Comparison of ENCODE assay signal across 29 cellular contexts in genomic region chr18:31778391-31778950, GRCh38. TPM values are rescaled to one million over a fixed set of nuclear protein-coding genes. Genes with fewer than 3 reads are reported as not detected.
DNase-seq lines count a peak whose midpoint lies in the region; ATAC-seq, FAIRE-seq and TF ChIP-seq lines count a peak whose summit lies in the region.
"Had no signal": no experiment of that assay in that cellular context is flagged by ENCODE, and none has a peak within 500 bp of the region (broad histone marks: within the 10 kb centered on the region; RNA-seq: fewer than 3 reads in every experiment).

No MANE protein-coding gene starts in this region.

- H2BK12ac ChIP-seq in H1 (ENCODE audit: low read depth, low read length): no peak overlapping the region

- no peak overlapping the region for H3K4ac ChIP-seq in H1 (replicated peaks; ENCODE audit: insufficient read length, low read depth, low read length)

- no peaks in the 10 kb centered on the region for H3K79me1 ChIP-seq in H1 (ENCODE audit: low read depth, low read length)

- H3K27ac ChIP-seq in A549 (no peak overlapping the region), HCT116 (ENCODE audit: low read depth, low read length) (no peak overlapping the region), GM12878 (ENCODE audit: control insufficient read depth, insufficient read depth) (no peak overlapping the region), H1 (ENCODE audit: low read depth, low read length) (no peak overlapping the region)
- H3K27ac ChIP-seq: BLaER1 treated with 17β-estradiol and CSF1 and Interleukin-3, amounts not matched to agents 10 nM and 100 nM; C4-2B had no signal

- RAD21 ChIA-PET in HCT116 (lab: Charles Lee; ENCODE audit: low non-redundant PET in 1 of 2, low total read pairs in 2 of 2, uncharacterized antibody in 2 of 2, unreplicated experiment in 2 of 2): no interaction called here
- RAD21 ChIA-PET in GM12878 (lab: Charles Lee; ENCODE audit: unreplicated experiment): no interaction called here

- H4K91ac ChIP-seq in H1 (replicated peaks; ENCODE audit: insufficient read length, low read length): no peak overlapping the region

- in situ Hi-C loops in GM12878 (cut with MboI): no loop called here

- no peak overlapping the region for H3K56ac ChIP-seq in H1 (replicated peaks; ENCODE audit: insufficient read length, low read depth, low read length)

- no peak overlapping the region for H2BK15ac ChIP-seq in H1 (ENCODE audit: low read length)

- DNase-seq in A549 (ENCODE audit: low read depth in 1 of 2, low spot score in 1 of 2): no peak
- DNase-seq in HCT116 (ENCODE audit: low read depth, low spot score): no peak
- DNase-seq in GM12878 (ENCODE audit: low read depth, low spot score): no peak
- DNase-seq in H1 (ENCODE audit: low read depth in 1 of 2, low spot score in 2 of 2): no peak
- no peak for DNase-seq in COLO829 (ENCODE audit: low spot score)
- no peak for DNase-seq in H4 (ENCODE audit: low spot score)
- DNase-seq in stimulated activated effector memory CD8-positive, alpha-beta T cell treated with anti-CD3 and anti-CD28 coated beads, Interleukin-12 subunit alpha, Interleukin-12 subunit beta, amount 100 ng/mL, for 72 hours (ENCODE audit: low spot score in 2 of 2): no peak
- no peak for DNase-seq in NCI-H2227 (lab: John Stamatoyannopoulos, UW; ENCODE audit: unreplicated experiment)
- DNase-seq: 8988T; AML-193; CD4-positive, alpha-beta T cell; CD8-positive, alpha-beta T cell; COR-L47; DMS 273 treated with DMSO at 0.1 percent for 48 hours; DMS153; DMS53; DMS79; DND-41; EL; GDM1 had no signal

- no peak for TF ChIP-seq POLR2A in A549 (IDR thresholded peaks at IDR 0.05; ENCODE audit: low read length)
- no peak for TF ChIP-seq POLR2A in HCT116 (IDR thresholded peaks at IDR 0.05; ENCODE audit: borderline replicate concordance, extremely low read depth, insufficient read depth, insufficient read length)
- no peak for TF ChIP-seq POLR2A in GM12878 (IDR thresholded peaks at IDR 0.05; ENCODE audit: low read depth, low read length)
- no peak for TF ChIP-seq POLR2A in H1 (IDR thresholded peaks at IDR 0.05; ENCODE audit: control extremely low read depth in 1 of 2, low read depth in 2 of 2, low read length in 2 of 2)

- no peaks in the 10 kb centered on the region for H3K23me2 ChIP-seq in H1 (ENCODE audit: low read depth, low read length)

- SMC1A ChIA-PET in GM12878 (lab: Charles Lee; ENCODE audit: uncharacterized antibody, unreplicated experiment): interaction anchor here (0.7 kb wide), 1 partner anchor 42 kb away, joined by 3 read pairs; no protein-coding TSS in a partner anchor

- POLR2A ChIA-PET in A549 (lab: Yijun Ruan, JAX): no interaction called here
- POLR2A ChIA-PET in HCT116 (lab: Charles Lee): no interaction called here
- POLR2A ChIA-PET in GM12878 (lab: Charles Lee): no interaction called here
- POLR2A ChIA-PET in H1 (lab: Charles Lee; ENCODE audit: partially characterized antibody): no interaction called here

- peaks cover 3% of the 10 kb centered on the region for H3K9me3 Mint-ChIP-seq in stimulated activated effector memory CD8-positive, alpha-beta T cell treated with anti-CD3 and anti-CD28 coated beads, Interleukin-12 subunit alpha, Interleukin-12 subunit beta, amount 100 ng/mL, for 72 hours

- H3K4me1 ChIP-seq in A549: no peaks in the 10 kb centered on the region
- H3K4me1 ChIP-seq in HCT116 (ENCODE audit: control insufficient read depth in 1 of 2, insufficient read depth in 2 of 2, low read length in 2 of 2): no peaks in the 10 kb centered on the region
- peaks cover 11% of the 10 kb centered on the region for H3K4me1 ChIP-seq in GM12878 (ENCODE audit: control insufficient read depth, insufficient read depth, low read length)
- no peaks in the 10 kb centered on the region for H3K4me1 ChIP-seq in H1 (replicated peaks in 1 of 4; ENCODE audit: control insufficient read depth in 3 of 4, insufficient read depth in 4 of 4, low read length in 3 of 4)
- H3K4me1 ChIP-seq: BLaER1 treated with 17β-estradiol and CSF1 and Interleukin-3, amounts not matched to agents 10 nM and 100 nM had no signal

- TF ChIP-seq RAD21 in A549 (conservative IDR thresholded peaks at IDR 0.05 in 1 of 2, IDR thresholded peaks at IDR 0.05 in 1 of 2) (no peak), HCT116 (IDR thresholded peaks at IDR 0.05; ENCODE audit: low read depth) (no peak), GM12878 (IDR thresholded peaks at IDR 0.05; ENCODE audit: insufficient read depth, low read depth, low read length) (no peak), H1 (IDR thresholded peaks at IDR 0.05 in 1 of 2, conservative IDR thresholded peaks at IDR 0.05 in 1 of 2; ENCODE audit: low read depth in 2 of 2, low read length in 2 of 2) (no peak)

- H4K20me1 ChIP-seq in HCT116 (ENCODE audit: insufficient read depth) (no peaks in the 10 kb centered on the region), GM12878 (ENCODE audit: control insufficient read depth, insufficient read depth) (no peaks in the 10 kb centered on the region), H1 (replicated peaks in 1 of 2; ENCODE audit: control insufficient read depth in 1 of 2, insufficient read depth in 2 of 2, low read length in 2 of 2) (no peaks in the 10 kb centered on the region)
- H4K20me1 ChIP-seq: BLaER1 treated with 17β-estradiol and CSF1 and Interleukin-3, amounts not matched to agents 10 nM and 100 nM had no signal

- H3K79me2 ChIP-seq in HCT116 (ENCODE audit: insufficient read depth, low read length): no peaks in the 10 kb centered on the region
- no peaks in the 10 kb centered on the region for H3K79me2 ChIP-seq in GM12878 (ENCODE audit: control insufficient read depth, insufficient read depth, low read length)
- H3K79me2 ChIP-seq in H1 (ENCODE audit: control insufficient read depth in 1 of 2, insufficient read depth in 2 of 2, low read length in 2 of 2): no peaks in the 10 kb centered on the region; a peak in 1 of 4 replicates

- no peak overlapping the region for H3K9ac ChIP-seq in HCT116 (ENCODE audit: low read length)
- H3K9ac ChIP-seq in GM12878 (ENCODE audit: control insufficient read depth, insufficient read depth, low read length): no peak overlapping the region
- no peak overlapping the region for H3K9ac ChIP-seq in H1 (replicated peaks in 1 of 4; ENCODE audit: extremely low read depth in 1 of 4, low read depth in 3 of 4, low read length in 3 of 4)
- H3K9ac ChIP-seq: BLaER1 treated with 17β-estradiol and CSF1 and Interleukin-3, amounts not matched to agents 10 nM and 100 nM had no signal

- H3K27me3 ChIP-seq in HCT116 (ENCODE audit: insufficient read depth, low read length) (no peaks in the 10 kb centered on the region), GM12878 (replicated peaks in 1 of 2; ENCODE audit: control insufficient read depth in 2 of 2, insufficient read depth in 2 of 2, low read length in 1 of 2) (no peaks in the 10 kb centered on the region), H1 (replicated peaks in 1 of 4; ENCODE audit: control insufficient read depth in 3 of 4, extremely low read depth in 1 of 4, insufficient read depth in 3 of 4, low read length in 3 of 4) (no peaks in the 10 kb centered on the region)
- H3K27me3 ChIP-seq: BLaER1 treated with 17β-estradiol and CSF1 and Interleukin-3, amounts not matched to agents 10 nM and 100 nM had no signal

- H3K4me2 ChIP-seq in A549: no peak overlapping the region
- H3K4me2 ChIP-seq in HCT116 (ENCODE audit: low read length): no peak overlapping the region
- H3K4me2 ChIP-seq in GM12878 (ENCODE audit: control insufficient read depth, insufficient read depth): no peak overlapping the region
- H3K4me2 ChIP-seq in H1 (ENCODE audit: insufficient read depth in 1 of 2, low read depth in 2 of 2, low read length in 2 of 2): no peak overlapping the region
- H3K4me2 ChIP-seq: BLaER1 treated with 17β-estradiol and CSF1 and Interleukin-3, amounts not matched to agents 10 nM and 100 nM had no signal

- CTCF ChIA-PET in A549 (lab: Yijun Ruan, JAX): no interaction called here
- CTCF ChIA-PET in HCT116 (lab: Charles Lee): no interaction called here
- CTCF ChIA-PET in GM12878 (lab: Yijun Ruan, JAX): no interaction called here
- CTCF ChIA-PET in H1 (lab: Charles Lee; ENCODE audit: partially characterized antibody): no interaction called here

- no peak overlapping the region for H4K5ac ChIP-seq in H1 (ENCODE audit: insufficient read length, low read depth, low read length)

- FAIRE-seq in A549 (lab: Jason Lieb, UNC) (no peak), GM12878 (lab: Jason Lieb, UNC) (no peak), H1 (lab: Jason Lieb, UNC) (no peak)
- FAIRE-seq: A204.1, GM12891, GM19239 had no signal

- H4K8ac ChIP-seq in H1 (ENCODE audit: extremely low read depth, insufficient read depth, low read length): no peak overlapping the region

- no peak overlapping the region for H2BK20ac ChIP-seq in H1 (ENCODE audit: low read length)

- intact Hi-C loops in HCT116 (cut with micrococcal nuclease): no loop called here
- intact Hi-C loops in GM12878 (cut with micrococcal nuclease; ENCODE audit: unreplicated experiment): no loop called here

- H3K4me1 Mint-ChIP-seq in stimulated activated effector memory CD8-positive, alpha-beta T cell treated with anti-CD3 and anti-CD28 coated beads, Interleukin-12 subunit alpha, Interleukin-12 subunit beta, amount 100 ng/mL, for 72 hours: no peaks in the 10 kb centered on the region
- H3K4me1 Mint-ChIP-seq: B cell had no signal

- H3K27ac Mint-ChIP-seq in stimulated activated effector memory CD8-positive, alpha-beta T cell treated with anti-CD3 and anti-CD28 coated beads, Interleukin-12 subunit alpha, Interleukin-12 subunit beta, amount 100 ng/mL, for 72 hours: no peak overlapping the region
- H3K27ac Mint-ChIP-seq: B cell; CD4-positive, alpha-beta T cell; CD8-positive, alpha-beta T cell had no signal

- TF ChIP-seq CTCF in A549 (IDR thresholded peaks at IDR 0.05) (no peak), HCT116 (IDR thresholded peaks at IDR 0.05 in 2 of 3, conservative IDR thresholded peaks at IDR 0.05 in 1 of 3; ENCODE audit: borderline replicate concordance in 1 of 3, insufficient read depth in 1 of 3, low read depth in 2 of 3, low read length in 2 of 3) (no peak), GM12878 (IDR thresholded peaks at IDR 0.05 in 2 of 3, conservative IDR thresholded peaks at IDR 0.05 in 1 of 3; ENCODE audit: control insufficient read depth in 2 of 3, extremely low read depth in 1 of 3, insufficient read depth in 1 of 3, low read depth in 3 of 3, low read length in 3 of 3) (no peak), H1 (IDR thresholded peaks at IDR 0.05; ENCODE audit: control extremely low read depth in 1 of 3, insufficient read depth in 1 of 3, low read depth in 1 of 3, low read length in 3 of 3) (no peak)

- H3K36me3 ChIP-seq in HCT116 (ENCODE audit: control insufficient read depth in 1 of 2, insufficient read depth in 2 of 2, low read length in 2 of 2) (no peaks in the 10 kb centered on the region), GM12878 (ENCODE audit: control insufficient read depth in 2 of 2, insufficient read depth in 2 of 2, low read length in 1 of 2) (no peaks in the 10 kb centered on the region), H1 (ENCODE audit: control insufficient read depth in 2 of 4, insufficient read depth in 4 of 4, low read length in 3 of 4) (no peaks in the 10 kb centered on the region)
- H3K36me3 ChIP-seq: BLaER1 treated with 17β-estradiol and CSF1 and Interleukin-3, amounts not matched to agents 10 nM and 100 nM had no signal

- 0 out of 3 replicates have a peak, but pooled peaks cover 8% of the 10 kb centered on the region for H3K9me3 ChIP-seq in A549
- H3K9me3 ChIP-seq in HCT116 (ENCODE audit: control insufficient read depth in 1 of 2, insufficient read depth in 1 of 2, low read depth in 1 of 2, low read length in 2 of 2): no peaks in the 10 kb centered on the region
- H3K9me3 ChIP-seq in GM12878 (replicated peaks; ENCODE audit: control insufficient read depth, insufficient read depth, low read length): peaks cover 8% of the 10 kb centered on the region
- H3K9me3 ChIP-seq in H1 (ENCODE audit: insufficient read depth in 2 of 2, low read depth in 1 of 2, low read length in 1 of 2): peaks cover 0 to 8% of the 10 kb centered on the region in 2 experiments; a peak in 2 of 4 replicates

- H2AK5ac ChIP-seq in H1 (ENCODE audit: low read depth, low read length): no peak overlapping the region

- H3K36me3 Mint-ChIP-seq in stimulated activated effector memory CD8-positive, alpha-beta T cell treated with anti-CD3 and anti-CD28 coated beads, Interleukin-12 subunit alpha, Interleukin-12 subunit beta, amount 100 ng/mL, for 72 hours: no peaks in the 10 kb centered on the region

- no peak overlapping the region for H2BK5ac ChIP-seq in H1 (ENCODE audit: low read depth, low read length)

- H3K4me3 ChIP-seq in A549 (no peak overlapping the region), HCT116 (replicated peaks in 1 of 2; ENCODE audit: low read depth in 1 of 2, low read length in 2 of 2) (no peak overlapping the region), GM12878 (no peak overlapping the region), H1 (ENCODE audit: extremely low read depth in 1 of 4, insufficient read depth in 2 of 4, low read depth in 3 of 4, low read length in 4 of 4) (no peak overlapping the region)
- H3K4me3 ChIP-seq: BLaER1 treated with 17β-estradiol and CSF1 and Interleukin-3, amounts not matched to agents 10 nM and 100 nM had no signal

- H3K9me2 ChIP-seq in HCT116 (ENCODE audit: insufficient read depth): no peaks in the 10 kb centered on the region

- no peak overlapping the region for H2BK120ac ChIP-seq in H1 (replicated peaks; ENCODE audit: low read depth, low read length)

- no TSS peak for BruUV-seq in HCT116 (replicated peaks; lab: Mats Ljungman, UMichigan)
- no TSS peak for BruUV-seq in GM12878 (replicated peaks; lab: Mats Ljungman, UMichigan)

- ATAC-seq in A549 (no peak), HCT116 (no peak), GM12878 (no peak)
- no peak for ATAC-seq in stimulated activated effector memory CD8-positive, alpha-beta T cell treated with anti-CD3 and anti-CD28 coated beads, Interleukin-12 subunit alpha, Interleukin-12 subunit beta, amount 100 ng/mL, for 72 hours
- ATAC-seq: CD8-positive, alpha-beta T cell had no signal

- H3K18ac ChIP-seq in H1 (ENCODE audit: extremely low read depth, low read length): no peak overlapping the region

- no peak overlapping the region for H3K4me3 Mint-ChIP-seq in stimulated activated effector memory CD8-positive, alpha-beta T cell treated with anti-CD3 and anti-CD28 coated beads, Interleukin-12 subunit alpha, Interleukin-12 subunit beta, amount 100 ng/mL, for 72 hours
- H3K4me3 Mint-ChIP-seq: B cell; CD4-positive, alpha-beta T cell; CD8-positive, alpha-beta T cell had no signal

- H2AFZ ChIP-seq in HCT116 (ENCODE audit: low read depth, low read length, poor library complexity, severe bottlenecking) (no peak overlapping the region), GM12878 (ENCODE audit: control insufficient read depth, low read depth, low read length) (no peak overlapping the region), H1 (ENCODE audit: low read length) (no peak overlapping the region)

- TF ChIP-seq EP300 in A549 (IDR thresholded peaks at IDR 0.05) (no peak), GM12878 (IDR thresholded peaks at IDR 0.05; ENCODE audit: borderline replicate concordance in 1 of 2, control insufficient read depth in 1 of 2, low read depth in 2 of 2, low read length in 2 of 2) (no peak), H1 (IDR thresholded peaks at IDR 0.05; ENCODE audit: borderline replicate concordance in 1 of 2, low read depth in 2 of 2, low read length in 2 of 2) (no peak)

- H3K23ac ChIP-seq in H1 (ENCODE audit: insufficient read length): no peak overlapping the region

- no peak overlapping the region for H3K14ac ChIP-seq in H1 (ENCODE audit: insufficient read length)

RNA-seq across cellular contexts. Expression of gene SLC25A52, which starts 17.8 kb away (rescaled TPM):
- 0.07 TPM in 1 of 2 replicates, not detected in the other for polyA plus RNA-seq in A549 (2011; rRNA removed)
- not detected in 2 replicates for polyA plus RNA-seq in A549 (2012; cell fraction: cytosol; rRNA removed)
- 0.06 TPM in 1 of 2 replicates, not detected in the other for polyA plus RNA-seq in A549 (2012; cell fraction: nucleus; rRNA removed)
- polyA plus RNA-seq in A549 (2017; fragmentation: RNase III; extraction: RNeasy Plus Mini Kit Qiagen cat#74134 plus additional on column Dnase treatment): 0.10 to 0.24 TPM (median 0.12 TPM) in 3 replicates
- not detected in 2 replicates for polyA minus RNA-seq in A549 (2011; rRNA and poly(A)+ RNA removed)
- total RNA-seq in HCT116 (2021; ENCODE audit: unreplicated experiment): not detected
- polyA plus RNA-seq in HCT116 (2012): not detected in 2 replicates
- 0.66 and 0.84 TPM in 2 replicates for total RNA-seq in GM12878 (2013; cell fraction: nucleolus; rRNA removed)
- total RNA-seq in GM12878 (2014; rRNA removed): not detected in 2 replicates
- not detected in 2 replicates for total RNA-seq in GM12878 (2014; rRNA removed; fragmentation: Illumina TruSeq; extraction: Trizol)
- not detected in 2 replicates for total RNA-seq in GM12878 (2021)
- polyA plus RNA-seq in GM12878 (2011; ENCODE audit: low read depth): not detected
- polyA plus RNA-seq in GM12878 (2011; rRNA removed): 0.09 TPM in 1 of 2 replicates, not detected in the other
- not detected in 2 replicates for polyA plus RNA-seq in GM12878 (2011; cell fraction: cytosol; rRNA removed)
- polyA plus RNA-seq in GM12878 (2011; cell fraction: nucleus; rRNA removed): not detected in 2 replicates
- polyA plus RNA-seq in GM12878 (2012): not detected in 2 replicates
- not detected in 2 replicates for polyA plus RNA-seq in GM12878 (2014; fragmentation: Illumina TruSeq; extraction: Trizol)
- not detected for polyA plus RNA-seq in GM12878 (2014; fragmentation: Nextera tagmentation; extraction: Ambion mirVana)
- polyA plus RNA-seq in GM12878 (2014; rRNA removed): not detected in 2 replicates
- not detected for polyA plus RNA-seq in GM12878 (2016; fragmentation: Nextera tagmentation; extraction: Ambion mirVana)
- polyA minus RNA-seq in GM12878 (2011; rRNA and poly(A)+ RNA removed): 0.21 TPM in 1 of 2 replicates, not detected in the other
- polyA minus RNA-seq in GM12878 (2011; cell fraction: cytosol; rRNA and poly(A)+ RNA removed): not detected in 2 replicates
- not detected in 2 replicates for polyA minus RNA-seq in GM12878 (2011; cell fraction: nucleus; rRNA and poly(A)+ RNA removed)
- not detected in 2 replicates for total RNA-seq in H1 (2021; fragmentation: NEBNext Ultra II Directional; extraction: Animal tissue kit (Norgen Biotek cat#: 25700))
- not detected in 2 replicates for polyA plus RNA-seq in H1 (2011; rRNA removed)
- not detected for polyA plus RNA-seq in H1 (2011; cell fraction: cytosol; rRNA removed)
- polyA plus RNA-seq in H1 (2011; cell fraction: nucleus; rRNA removed): not detected
- polyA plus RNA-seq in H1 (2012, experiment 1 of 2): not detected in 4 replicates
- not detected for polyA plus RNA-seq in H1 (2012, experiment 2 of 2)
- polyA plus RNA-seq in H1 (2013, experiment 1 of 2): 0.06 TPM
- polyA plus RNA-seq in H1 (2013, experiment 2 of 2): 0.04 TPM
- polyA minus RNA-seq in H1 (2011; rRNA and poly(A)+ RNA removed): 0.12 TPM in 1 of 2 replicates, not detected in the other
- not detected for polyA minus RNA-seq in H1 (2011; cell fraction: cytosol; rRNA and poly(A)+ RNA removed)
- polyA minus RNA-seq in H1 (2011; cell fraction: nucleus; rRNA and poly(A)+ RNA removed): not detected
- 0.29 TPM in 1 of 2 replicates, not detected in the other for total RNA-seq in H4 (2014; rRNA removed; shearing (Covaris generic))
- total RNA-seq: B cell; CD4-positive, alpha-beta T cell; CD8-positive, alpha-beta T cell; Daoy; G401 had no signal
- polyA plus RNA-seq: BJ had no signal
